ENCODE assay signal across 18 cellular contexts in the genomic region with DNA sequence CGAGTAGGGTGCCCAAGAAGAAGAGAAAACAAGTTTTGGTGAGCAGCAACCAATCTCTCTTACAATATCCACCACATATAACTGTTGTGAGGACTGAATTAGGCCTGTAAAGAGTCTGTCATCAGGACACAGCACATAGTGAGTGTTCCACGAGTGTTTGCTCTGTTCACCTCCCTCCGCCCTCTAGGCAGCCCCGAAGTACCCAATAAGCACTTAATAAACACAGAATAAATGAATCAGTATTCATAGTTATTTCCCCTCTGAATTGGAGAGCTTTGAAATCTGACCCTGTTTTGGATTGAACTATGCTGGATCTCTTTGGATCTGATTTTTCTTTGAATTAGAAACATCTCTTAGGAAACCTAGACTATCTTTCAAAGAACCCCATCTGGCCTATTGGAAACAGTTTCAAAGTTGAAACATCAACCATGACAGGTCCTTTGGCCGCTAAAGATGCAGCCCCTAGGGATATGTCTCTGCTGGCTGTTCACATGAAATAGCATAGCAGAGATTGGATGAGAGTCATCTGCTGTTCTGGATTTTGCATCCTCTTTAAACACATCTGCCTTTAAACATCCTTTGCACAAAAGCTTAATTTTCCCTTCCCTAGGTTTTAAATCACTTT.
"Had no signal": no experiment of that assay in that cellular context is flagged by ENCODE, and none has a peak within 500 bp of the region (broad histone marks: within the 10 kb centered on the region; RNA-seq: fewer than 3 reads in every experiment).

No MANE protein-coding gene starts in this region.

- H3K27me3 ChIP-seq: hepatocyte had no signal

- H3K36me3 ChIP-seq: cardiac muscle cell had no signal

- ATAC-seq: activated naive CD4-positive, alpha-beta T cell treated with anti-CD3 and anti-CD28 coated beads, Interleukin-2, amount 50 U/mL, for 72 hours; activated T-cell treated with anti-CD3 and anti-CD28 coated beads, Interleukin-2, amount 50 U/mL, for 72 hours; effector memory CD8-positive, alpha-beta T cell had no signal

- H3K4me2 ChIP-seq: hepatocyte had no signal

- H3K4me3 ChIP-seq: cardiac muscle cell, hepatocyte had no signal

- DNase-seq: activated CD4-positive, alpha-beta T cell treated with anti-CD3 and anti-CD28 coated beads for 1 hour; activated CD4-positive, alpha-beta T cell treated with anti-CD3 and anti-CD28 coated beads, Interleukin-2, amount 50 U/mL, for 4 hours; activated effector memory CD4-positive, alpha-beta T cell treated with anti-CD3 and anti-CD28 coated beads, Interleukin-2, amount 50 U/mL, for 16 hours; activated T-cell treated with anti-CD3 and anti-CD28 coated beads, Interleukin-2, amount 50 U/mL, for 72 hours; amniotic stem cell; dermis blood vessel endothelial cell; effector memory CD8-positive, alpha-beta T cell; mammary epithelial cell; occipital lobe; posterior cingulate gyrus; stimulated activated CD4-positive, alpha-beta T cell treated with anti-CD3 and anti-CD28 coated beads, Interleukin-12 subunit alpha, Interleukin-12 subunit beta, amount 100 ng/mL, for 4 hours; stimulated activated CD4-positive, alpha-beta T cell treated with anti-CD3 and anti-CD28 coated beads, Interleukin-1b, Interleukin-23, amount 100 ng/mL, for 48 hours; stimulated activated CD8-positive, alpha-beta memory T cell treated with anti-CD3 and anti-CD28 coated beads, Interleukin-4, amount 100 ng/mL, for 48 hours; stimulated activated naive CD4-positive, alpha-beta T cell had no signal

- H2AFZ ChIP-seq: hepatocyte had no signal

- H3K27ac ChIP-seq: cardiac muscle cell, hepatocyte, VCaP had no signal

- H3K79me2 ChIP-seq: hepatocyte had no signal
